In the genomic region with DNA sequence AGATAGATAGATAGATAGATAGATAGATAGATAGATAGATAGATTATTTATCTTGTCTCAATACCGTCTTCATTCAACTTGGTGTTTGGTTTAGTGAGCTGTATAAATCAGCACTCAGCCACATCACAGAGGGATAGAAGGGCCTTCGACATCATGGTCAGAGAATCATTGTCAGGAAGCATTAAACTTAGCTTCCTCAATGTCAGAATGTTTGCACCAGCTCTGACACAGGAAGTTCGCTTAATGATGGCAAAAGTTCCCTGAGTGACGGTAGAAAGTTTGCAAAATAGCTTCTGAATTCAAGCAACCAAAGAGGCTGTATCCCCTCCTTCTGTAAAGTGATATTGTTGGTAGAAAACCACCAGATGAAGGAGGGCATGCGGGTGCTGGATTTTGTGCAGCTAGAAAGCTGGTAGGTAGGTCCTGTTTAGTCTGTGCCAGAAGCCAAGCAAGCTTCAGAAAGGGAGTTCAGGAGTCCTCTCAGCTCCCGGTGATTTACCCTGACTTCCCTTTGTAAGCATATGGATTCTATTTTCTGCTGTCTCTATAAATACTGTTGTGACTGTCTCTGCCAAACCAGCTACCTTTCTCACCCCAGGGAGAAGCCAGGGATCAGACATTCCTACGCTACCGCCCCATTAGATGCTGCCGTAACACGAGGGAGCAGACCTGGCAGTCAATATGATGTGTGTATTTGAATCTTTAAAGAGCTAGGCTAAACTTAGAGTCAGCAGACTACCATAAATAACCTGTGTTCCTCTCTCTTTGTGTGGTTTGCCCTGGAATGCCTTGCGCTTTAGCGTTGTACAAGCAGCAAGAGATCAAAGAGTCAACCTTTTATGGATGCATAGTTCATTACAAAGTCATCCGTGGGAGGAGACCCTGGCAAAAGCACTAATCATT, we compare ENCODE assay signal across 12 cellular contexts.
DNase-seq lines count a peak whose midpoint lies in the region; ATAC-seq, FAIRE-seq and TF ChIP-seq lines count a peak whose summit lies in the region.
"Had no signal": no experiment of that assay in that cellular context is flagged by ENCODE, and none has a peak within 500 bp of the region (broad histone marks: within the 10 kb centered on the region; RNA-seq: fewer than 3 reads in every experiment).

No MANE protein-coding gene starts in this region.

- no peaks in the 10 kb centered on the region for H3K9me3 ChIP-seq in neuron (ENCODE audit: low read length)

- H3K36me3 ChIP-seq in neuron (ENCODE audit: insufficient read depth, low read length) = no peaks in the 10 kb centered on the region

- no peak overlapping the region for H3K27ac ChIP-seq in RWPE1

- H3K4me3 ChIP-seq in neuron (ENCODE audit: low read length) = no peak overlapping the region

- CTCF ChIA-PET in RWPE1 (lab: Yijun Ruan, JAX) = interaction anchor here (1.3 to 1.4 kb wide), 2 partner anchors 14 to 510 kb away, joined by 3 to 8 read pairs; no protein-coding TSS in a partner anchor

- no peak for FAIRE-seq in frontal cortex (lab: Jason Lieb, UNC)

- DNase-seq in Daoy (ENCODE audit: low read depth) (peak; percentile 64), RWPE1 (ENCODE audit: low spot score) (peak; percentile 58), frontal cortex (ENCODE audit: low spot score in 2 of 2) (no peak), T-helper 9 cell (no peak)
- no peak for DNase-seq in activated CD4-positive, alpha-beta T cell treated with anti-CD3 and anti-CD28 coated beads for 1 hour
- DNase-seq: activated CD4-positive, alpha-beta memory T cell treated with anti-CD3 and anti-CD28 coated beads, Interleukin-2, amount 10 ng/mL, durations not matched to agents 7 days and 5 days; activated naive CD8-positive, alpha-beta T cell treated with anti-CD3 and anti-CD28 coated beads, Interleukin-2, amount 10 ng/mL, durations not matched to agents 7 days and 5 days; midbrain; stimulated activated CD4-positive, alpha-beta T cell treated with anti-CD3 and anti-CD28 coated beads, Interleukin-1b, Interleukin-23, amount 100 ng/mL, for 48 hours had no signal

- TF ChIP-seq CTCF in RWPE1 (conservative IDR thresholded peaks at IDR 0.05; ENCODE audit: low read depth) = no peak

- POLR2A ChIA-PET in RWPE1 (lab: Yijun Ruan, JAX; ENCODE audit: low non-redundant PET) = no interaction called here

- H3K4me1 ChIP-seq in neuron (ENCODE audit: insufficient read depth, low read length) = peaks cover 15% of the 10 kb centered on the region

- ATAC-seq in esophagus mucosa = peak; percentile 54
- no peak for ATAC-seq in GM18520 (IDR thresholded peaks at IDR 0.05; ENCODE audit: unreplicated experiment)

- peak overlapping the region; percentile 12 for H2AFZ ChIP-seq in neuron (ENCODE audit: low read depth, low read length)

- no peaks in the 10 kb centered on the region for H3K27me3 ChIP-seq in neuron (ENCODE audit: insufficient read depth, low read length)

Comparison
In these comparisons a context has a peak if more than half of its experiments do, and no peak if none do; other contexts are left out.
1. DNase-seq: peak in Daoy (single experiment) and RWPE1 (single experiment); none in frontal cortex (0 of 2), activated CD4-positive, alpha-beta T cell treated with anti-CD3 and anti-CD28 coated beads for 1 hour (single experiment) and T-helper 9 cell (single experiment).